In genomic region chr16:66478733-66479511, GRCh38 we compare ENCODE assay signal across 8 cellular contexts. TPM values are rescaled to one million over a fixed set of nuclear protein-coding genes. Genes with fewer than 3 reads are reported as not detected.
DNase-seq lines count a peak whose midpoint lies in the region; ATAC-seq and TF ChIP-seq lines count a peak whose summit lies in the region.

No MANE protein-coding gene starts in this region.

- H3K4me3 ChIP-seq in Loucy (ENCODE audit: low read length, poor library complexity, severe bottlenecking) (no peak overlapping the region), WI38 (ENCODE audit: low read depth, low read length) (no peak overlapping the region), mammary epithelial cell (replicated peaks in 1 of 3; ENCODE audit: insufficient read depth in 1 of 3, low read depth in 2 of 3, low read length in 3 of 3) (no peak overlapping the region), kidney epithelial cell (ENCODE audit: low read depth, low read length) (no peak overlapping the region)

- H3F3A ChIP-seq in Loucy (ENCODE audit: low read depth), result no peaks in the 10 kb centered on the region

- DNase-seq in DMS114 treated with DMSO at 0.1 percent for 48 hours (lab: John Stamatoyannopoulos, UW; ENCODE audit: unreplicated experiment), result peak; percentile 20
- peak; percentile 74 for DNase-seq in mammary epithelial cell
- DNase-seq in kidney epithelial cell (ENCODE audit: low read depth), result no peak
- DNase-seq in stimulated activated CD4-positive, alpha-beta T cell treated with anti-CD3 and anti-CD28 coated beads, Interleukin-4, amount 100 ng/mL, for 4 hours, result peak; percentile 77 to 83
- DNase-seq in amniotic stem cell (lab: John Stamatoyannopoulos, UW), result no peak

- dilution Hi-C loops in mammary epithelial cell (cut with HindIII; ENCODE audit: low sequenced_read_pairs), result no loop called here

- H3K4me2 ChIP-seq in Loucy (ENCODE audit: low read depth, low read length, poor library complexity, severe bottlenecking) (no peak overlapping the region), mammary epithelial cell (ENCODE audit: insufficient read depth, low read depth, low read length) (peak overlapping the region; percentile 44)

- no peak overlapping the region for H3K9ac ChIP-seq in Loucy (ENCODE audit: low read depth, low read length, poor library complexity, severe bottlenecking)
- no peak overlapping the region for H3K9ac ChIP-seq in mammary epithelial cell (ENCODE audit: insufficient read depth, low read length)

- no peaks in the 10 kb centered on the region for H3K9me2 ChIP-seq in Loucy (replicated peaks; ENCODE audit: low read depth, low read length)

- intact Hi-C loops in mammary epithelial cell (cut with micrococcal nuclease), result loop anchor here (1.0 kb wide), 1 partner anchor 34 kb away; no protein-coding TSS in a partner anchor

- H3K27me3 ChIP-seq in Loucy (ENCODE audit: insufficient read depth, low read length, poor library complexity, severe bottlenecking) (no peaks in the 10 kb centered on the region), mammary epithelial cell (ENCODE audit: insufficient read depth, low read length) (no peaks in the 10 kb centered on the region), kidney epithelial cell (ENCODE audit: control insufficient read depth, insufficient read depth, low read length) (no peaks in the 10 kb centered on the region)

- H3K27ac ChIP-seq in mammary epithelial cell (ENCODE audit: insufficient read depth, low read depth, low read length), result no peak overlapping the region

- H3K4me1 ChIP-seq in Loucy (ENCODE audit: insufficient read depth, low read length, poor library complexity, severe bottlenecking), result peaks cover 14% of the 10 kb centered on the region
- H3K4me1 ChIP-seq in mammary epithelial cell (ENCODE audit: insufficient read depth, low read length), result peaks cover 23% of the 10 kb centered on the region

- H2AFZ ChIP-seq in Loucy (ENCODE audit: low read length), result peak overlapping the region; percentile 87
- H2AFZ ChIP-seq in mammary epithelial cell (ENCODE audit: low read depth, low read length), result peak overlapping the region; percentile 69

- CTCF ChIA-PET in mammary epithelial cell (lab: Charles Lee; ENCODE audit: low non-redundant PET), result no interaction called here

- H3K36me3 ChIP-seq in Loucy (ENCODE audit: insufficient read depth, low read length), result no peaks in the 10 kb centered on the region
- H3K36me3 ChIP-seq in mammary epithelial cell (ENCODE audit: insufficient read depth, low read length), result no peaks in the 10 kb centered on the region
- no peaks in the 10 kb centered on the region for H3K36me3 ChIP-seq in kidney epithelial cell (ENCODE audit: control insufficient read depth, insufficient read depth, low read length)

- no TSS peak for BruUV-seq in mammary epithelial cell (replicated peaks; lab: Mats Ljungman, UMichigan)

- H3K9me3 ChIP-seq in Loucy (ENCODE audit: insufficient read depth, low read depth, low read length) (no peaks in the 10 kb centered on the region), mammary epithelial cell (replicated peaks; ENCODE audit: insufficient read depth, low read length) (no peaks in the 10 kb centered on the region)

- WGBS in mammary epithelial cell (ENCODE audit: low coverage, missing lambda C conversion rate), result 66% methylated on average over 7 of the region's 10 CpGs

- ATAC-seq in GM21619 (IDR thresholded peaks at IDR 0.05; ENCODE audit: unreplicated experiment), result peak; percentile 76

- no peaks in the 10 kb centered on the region for H3K79me2 ChIP-seq in Loucy (ENCODE audit: insufficient read depth, low read length)
- H3K79me2 ChIP-seq in mammary epithelial cell (ENCODE audit: insufficient read depth, low read length), result no peaks in the 10 kb centered on the region

- in situ Hi-C loops in mammary epithelial cell (cut with MboI; ENCODE audit: low sequenced_read_pairs in 2 of 2), result loop anchor here (5.0 kb wide), 1 partner anchor 72 kb away; no protein-coding TSS in a partner anchor

- H4K20me1 ChIP-seq in Loucy (ENCODE audit: insufficient read depth, low read length, poor library complexity, severe bottlenecking) (no peaks in the 10 kb centered on the region), mammary epithelial cell (ENCODE audit: insufficient read depth, low read length) (no peaks in the 10 kb centered on the region)

- TF ChIP-seq CTCF in Loucy (conservative IDR thresholded peaks at IDR 0.05; ENCODE audit: low read length), result peak; percentile 87
- peak; percentile 74 for TF ChIP-seq CTCF in WI38 (IDR thresholded peaks at IDR 0.05; ENCODE audit: low read depth, low read length)
- peak; percentile 56 to 78 for TF ChIP-seq CTCF in mammary epithelial cell (conservative IDR thresholded peaks at IDR 0.05 in 1 of 2, IDR thresholded peaks at IDR 0.05 in 1 of 2; ENCODE audit: extremely low read depth in 1 of 2, insufficient read depth in 1 of 2, low read depth in 1 of 2, low read length in 2 of 2)
- TF ChIP-seq CTCF in kidney epithelial cell (IDR thresholded peaks at IDR 0.05; ENCODE audit: insufficient read depth, low read length, poor library complexity, severe bottlenecking), result peak; percentile 78

RNA-seq across cellular contexts. Expression of gene BEAN1, which starts 51.8 kb away (rescaled TPM):
- total RNA-seq in mammary epithelial cell (1 to 10 TPM; 1.3 to 1.9 TPM), kidney epithelial cell (6.7 and 8.8 TPM in 2 replicates)
- 0.61 TPM for polyA plus RNA-seq in mammary epithelial cell
- not detected for polyA minus RNA-seq in mammary epithelial cell

Comparison
In these comparisons a context has a peak if more than half of its experiments do, and no peak if none do; other contexts are left out.
1. DNase-seq: peak in DMS114 treated with DMSO at 0.1 percent for 48 hours (single experiment), mammary epithelial cell (single experiment) and stimulated activated CD4-positive, alpha-beta T cell treated with anti-CD3 and anti-CD28 coated beads, Interleukin-4, amount 100 ng/mL, for 4 hours (2 of 2); none in kidney epithelial cell (single experiment) and amniotic stem cell (single experiment).
2. Peak in every context shown above with its lines, with median percentiles within 50 percentile points of each other: CTCF ChIP-seq.